ENCODE assay signal across 17 cellular contexts in genomic region chr15:20349774-20350498, GRCh38.
DNase-seq lines count a peak whose midpoint lies in the region; ATAC-seq and TF ChIP-seq lines count a peak whose summit lies in the region.
"Had no signal": no experiment of that assay in that cellular context is flagged by ENCODE, and none has a peak within 500 bp of the region (broad histone marks: within the 10 kb centered on the region; RNA-seq: fewer than 3 reads in every experiment).

No MANE protein-coding gene starts in this region.

- H4K20me1 ChIP-seq in DND-41 (ENCODE audit: insufficient read depth, low read length) (no peaks in the 10 kb centered on the region), mammary epithelial cell (ENCODE audit: insufficient read depth, low read length) (no peaks in the 10 kb centered on the region)

- H3K9ac ChIP-seq in DND-41 (ENCODE audit: low read depth, low read length) (no peak overlapping the region), mammary epithelial cell (ENCODE audit: insufficient read depth, low read length) (no peak overlapping the region)
- H3K9ac ChIP-seq: BLaER1 treated with 17β-estradiol and CSF1 and Interleukin-3, amounts not matched to agents 10 nM and 100 nM had no signal

- no peaks in the 10 kb centered on the region for H3K27me3 ChIP-seq in DND-41 (ENCODE audit: insufficient read depth, low read length, poor library complexity)
- H3K27me3 ChIP-seq in mammary epithelial cell (ENCODE audit: insufficient read depth, low read length) = no peaks in the 10 kb centered on the region
- H3K27me3 ChIP-seq: ascending aorta; BLaER1 treated with 17β-estradiol and CSF1 and Interleukin-3, amounts not matched to agents 10 nM and 100 nM had no signal

- H3K27ac Mint-ChIP-seq in endothelial cell (ENCODE audit: unreplicated experiment) (peak overlapping the region; percentile 54), osteocyte (ENCODE audit: unreplicated experiment) (no peak overlapping the region)
- H3K27ac Mint-ChIP-seq: activated T-cell treated with anti-CD3 and anti-CD28 coated beads, Interleukin-2, amount 50 U/mL, for 72 hours had no signal

- no peaks in the 10 kb centered on the region for H3K79me2 ChIP-seq in DND-41 (ENCODE audit: insufficient read depth, low read length)
- no peaks in the 10 kb centered on the region for H3K79me2 ChIP-seq in mammary epithelial cell (ENCODE audit: insufficient read depth, low read length)

- H3K4me3 ChIP-seq in DND-41 (ENCODE audit: low read depth in 1 of 2, low read length in 2 of 2) = no peak overlapping the region
- H3K4me3 ChIP-seq in mammary epithelial cell (replicated peaks in 1 of 3; ENCODE audit: insufficient read depth in 1 of 3, low read depth in 2 of 3, low read length in 3 of 3) = no peak overlapping the region
- H3K4me3 ChIP-seq: ascending aorta; BLaER1 treated with 17β-estradiol and CSF1 and Interleukin-3, amounts not matched to agents 10 nM and 100 nM; GM12878 had no signal

- H3K27me3 Mint-ChIP-seq in endothelial cell (ENCODE audit: unreplicated experiment) = peaks cover 27% of the 10 kb centered on the region
- no peaks in the 10 kb centered on the region for H3K27me3 Mint-ChIP-seq in osteocyte (ENCODE audit: unreplicated experiment)

- H3K9me3 ChIP-seq in DND-41 (ENCODE audit: insufficient read depth, low read length, severe bottlenecking) (no peaks in the 10 kb centered on the region), mammary epithelial cell (replicated peaks; ENCODE audit: insufficient read depth, low read length) (peaks cover 21% of the 10 kb centered on the region)

- WGBS in mammary epithelial cell (ENCODE audit: low coverage, missing lambda C conversion rate) = 75% methylated on average over 13 of the region's 13 CpGs

- no peak for ATAC-seq in DND-41 (ENCODE audit: insufficient read depth, low read depth)
- ATAC-seq: activated T-cell treated with anti-CD3 and anti-CD28 coated beads, Interleukin-2, amount 50 U/mL, for 72 hours; GM12878; PC-3 had no signal

- peaks cover 22% of the 10 kb centered on the region for H3K36me3 Mint-ChIP-seq in endothelial cell (ENCODE audit: low read depth, unreplicated experiment)
- H3K36me3 Mint-ChIP-seq in osteocyte (ENCODE audit: unreplicated experiment) = peaks cover 3% of the 10 kb centered on the region

- no peak overlapping the region for H3K4me2 ChIP-seq in DND-41 (ENCODE audit: insufficient read depth, low read length)
- H3K4me2 ChIP-seq in mammary epithelial cell (ENCODE audit: insufficient read depth, low read depth, low read length) = no peak overlapping the region
- H3K4me2 ChIP-seq: BLaER1 treated with 17β-estradiol and CSF1 and Interleukin-3, amounts not matched to agents 10 nM and 100 nM had no signal

- CTCF ChIA-PET in mammary epithelial cell (lab: Charles Lee; ENCODE audit: low non-redundant PET) = no interaction called here

- peak; percentile 5 for DNase-seq in DND-41
- peak; percentile 15 for DNase-seq in GM19238 (ENCODE audit: insufficient read length, low spot score)
- DNase-seq in endothelial cell (ENCODE audit: low spot score) = no peak
- DNase-seq in osteocyte (ENCODE audit: extremely low spot score, unreplicated experiment) = peak; percentile 92
- no peak for DNase-seq in mammary epithelial cell
- DNase-seq in NCI-H187 treated with DMSO at 0.1 percent for 48 hours (lab: John Stamatoyannopoulos, UW) = no peak
- no peak for DNase-seq in NCI-H2029 (lab: John Stamatoyannopoulos, UW)
- DNase-seq: activated T-cell treated with anti-CD3 and anti-CD28 coated beads, Interleukin-2, amount 50 U/mL, for 72 hours; midbrain; NCI-H1694 treated with DMSO at 0.1 percent for 48 hours; NCI-H526; occipital lobe; PC-3; substantia nigra had no signal

- dilution Hi-C loops in mammary epithelial cell (cut with HindIII; ENCODE audit: low sequenced_read_pairs) = no loop called here

- intact Hi-C loops in mammary epithelial cell (cut with micrococcal nuclease) = no loop called here

- H3K4me3 Mint-ChIP-seq in endothelial cell (ENCODE audit: unreplicated experiment) = peak overlapping the region; percentile 6
- H3K4me3 Mint-ChIP-seq in osteocyte (ENCODE audit: unreplicated experiment) = no peak overlapping the region
- H3K4me3 Mint-ChIP-seq: activated T-cell treated with anti-CD3 and anti-CD28 coated beads, Interleukin-2, amount 50 U/mL, for 72 hours had no signal

- peaks cover 20% of the 10 kb centered on the region for H3K9me3 Mint-ChIP-seq in endothelial cell (ENCODE audit: unreplicated experiment)
- peaks cover 25% of the 10 kb centered on the region for H3K9me3 Mint-ChIP-seq in osteocyte (ENCODE audit: unreplicated experiment)
- H3K9me3 Mint-ChIP-seq: activated T-cell treated with anti-CD3 and anti-CD28 coated beads, Interleukin-2, amount 50 U/mL, for 72 hours had no signal

- no peak for TF ChIP-seq CTCF in DND-41 (IDR thresholded peaks at IDR 0.05; ENCODE audit: borderline replicate concordance, extremely low read depth, low read length, poor library complexity, severe bottlenecking)
- no peak for TF ChIP-seq CTCF in endothelial cell (IDR thresholded peaks at IDR 0.05; ENCODE audit: unreplicated experiment)
- no peak for TF ChIP-seq CTCF in osteocyte (IDR thresholded peaks at IDR 0.05)
- no peak for TF ChIP-seq CTCF in mammary epithelial cell (conservative IDR thresholded peaks at IDR 0.05 in 1 of 2, IDR thresholded peaks at IDR 0.05 in 1 of 2; ENCODE audit: extremely low read depth in 1 of 2, insufficient read depth in 1 of 2, low read depth in 1 of 2, low read length in 2 of 2)

- H3K36me3 ChIP-seq in DND-41 (ENCODE audit: insufficient read depth, low read length) = no peaks in the 10 kb centered on the region
- no peaks in the 10 kb centered on the region for H3K36me3 ChIP-seq in mammary epithelial cell (ENCODE audit: insufficient read depth, low read length)
- H3K36me3 ChIP-seq: ascending aorta; BLaER1 treated with 17β-estradiol and CSF1 and Interleukin-3, amounts not matched to agents 10 nM and 100 nM had no signal

- in situ Hi-C loops in mammary epithelial cell (cut with MboI; ENCODE audit: low sequenced_read_pairs in 2 of 2) = no loop called here

- H3K27ac ChIP-seq in DND-41 (ENCODE audit: low read length) (no peak overlapping the region), mammary epithelial cell (ENCODE audit: insufficient read depth, low read depth, low read length) (no peak overlapping the region)
- H3K27ac ChIP-seq: ascending aorta; BLaER1 treated with 17β-estradiol and CSF1 and Interleukin-3, amounts not matched to agents 10 nM and 100 nM had no signal

- H2AFZ ChIP-seq in DND-41 (ENCODE audit: low read depth, low read length) (no peak overlapping the region), mammary epithelial cell (ENCODE audit: low read depth, low read length) (no peak overlapping the region)

- H3K4me1 ChIP-seq in DND-41 (ENCODE audit: insufficient read depth, low read length) = no peaks in the 10 kb centered on the region
- H3K4me1 ChIP-seq in mammary epithelial cell (ENCODE audit: insufficient read depth, low read length) = no peaks in the 10 kb centered on the region
- H3K4me1 ChIP-seq: ascending aorta had no signal

- no TSS peak for BruUV-seq in mammary epithelial cell (replicated peaks; lab: Mats Ljungman, UMichigan)

- H3K4me1 Mint-ChIP-seq in endothelial cell (ENCODE audit: unreplicated experiment) (no peaks in the 10 kb centered on the region), osteocyte (ENCODE audit: unreplicated experiment) (no peaks in the 10 kb centered on the region)

Comparison
In these comparisons a context has a peak if more than half of its experiments do, and no peak if none do; other contexts are left out.
1. DNase-seq: peak in DND-41 (single experiment), GM19238 (single experiment) and osteocyte (single experiment); none in endothelial cell (single experiment), mammary epithelial cell (single experiment), NCI-H187 treated with DMSO at 0.1 percent for 48 hours (single experiment) and NCI-H2029 (single experiment).